8 cellular contexts compared by ENCODE assay signal in genomic region chr12:47360771-47361388, GRCh38.
A peak's percentile ranks its signal among the peaks of the same experiment; 100 is the strongest.
DNase-seq lines count a peak whose midpoint lies in the region; ATAC-seq lines count a peak whose summit lies in the region.

No MANE protein-coding gene starts in this region.

- no peak overlapping the region for H3K4me3 ChIP-seq in mesodermal cell (ENCODE audit: extremely low read depth, insufficient read depth, low read length, poor library complexity, severe bottlenecking)

- H3K4me1 ChIP-seq in mesodermal cell (ENCODE audit: control insufficient read depth, insufficient read depth, low read length, poor library complexity, severe bottlenecking): peaks cover 9% of the 10 kb centered on the region

- no peaks in the 10 kb centered on the region for H3K9me3 ChIP-seq in mesodermal cell (ENCODE audit: control insufficient read depth, low read length)

- 90 to 100% methylated on average over 1 of the region's 4 CpGs for WGBS in mesodermal cell (ENCODE audit: insufficient coverage in 2 of 2), 2 experiments

- ATAC-seq in GM19467 (IDR thresholded peaks at IDR 0.05; ENCODE audit: unreplicated experiment): peak; percentile 22
- ATAC-seq in activated naive CD4-positive, alpha-beta T cell treated with anti-CD3 and anti-CD28 coated beads, Interleukin-2, amount 50 U/mL, for 72 hours: peak; percentile 8 to 24

- H3K36me3 Mint-ChIP-seq in activated naive CD4-positive, alpha-beta T cell treated with anti-CD3 and anti-CD28 coated beads, Interleukin-2, amount 50 U/mL, for 72 hours: peaks cover 36 to 39% of the 10 kb centered on the region in 2 donors

- peak overlapping the region; percentile 33 for H3K27ac ChIP-seq in mesodermal cell (ENCODE audit: low read depth, low read length, severe bottlenecking)

- H3K36me3 ChIP-seq in mesodermal cell (ENCODE audit: control insufficient read depth, insufficient read depth, low read length): no peaks in the 10 kb centered on the region

- peak overlapping the region; percentile 99 to 100 for H3K27ac Mint-ChIP-seq in activated naive CD4-positive, alpha-beta T cell treated with anti-CD3 and anti-CD28 coated beads, Interleukin-2, amount 50 U/mL, for 72 hours

- DNase-seq in ELR (ENCODE audit: low read depth) (peak; percentile 34), Kasumi-1 (lab: John Stamatoyannopoulos, UW) (peak; percentile 84), cerebellar nuclear complex (lab: John Stamatoyannopoulos, UW) (no peak), retina (no peak), NCI-H2081 (lab: John Stamatoyannopoulos, UW) (no peak)
- no peak for DNase-seq in activated naive CD4-positive, alpha-beta T cell treated with anti-CD3 and anti-CD28 coated beads, Interleukin-2, amount 50 U/mL, for 72 hours (ENCODE audit: low spot score in 2 of 2)

- peaks cover 10 to 21% of the 10 kb centered on the region in 2 donors for H3K9me3 Mint-ChIP-seq in activated naive CD4-positive, alpha-beta T cell treated with anti-CD3 and anti-CD28 coated beads, Interleukin-2, amount 50 U/mL, for 72 hours

Comparison
In these comparisons a context has a peak if more than half of its experiments do, and no peak if none do; other contexts are left out.
1. DNase-seq: peak in ELR (single experiment) and Kasumi-1 (2 of 2); none in activated naive CD4-positive, alpha-beta T cell treated with anti-CD3 and anti-CD28 coated beads, Interleukin-2, amount 50 U/mL, for 72 hours (0 of 2), cerebellar nuclear complex (0 of 2), retina (single experiment) and NCI-H2081 (0 of 2).